ENCODE assay signal across 17 cellular contexts in the genomic region with DNA sequence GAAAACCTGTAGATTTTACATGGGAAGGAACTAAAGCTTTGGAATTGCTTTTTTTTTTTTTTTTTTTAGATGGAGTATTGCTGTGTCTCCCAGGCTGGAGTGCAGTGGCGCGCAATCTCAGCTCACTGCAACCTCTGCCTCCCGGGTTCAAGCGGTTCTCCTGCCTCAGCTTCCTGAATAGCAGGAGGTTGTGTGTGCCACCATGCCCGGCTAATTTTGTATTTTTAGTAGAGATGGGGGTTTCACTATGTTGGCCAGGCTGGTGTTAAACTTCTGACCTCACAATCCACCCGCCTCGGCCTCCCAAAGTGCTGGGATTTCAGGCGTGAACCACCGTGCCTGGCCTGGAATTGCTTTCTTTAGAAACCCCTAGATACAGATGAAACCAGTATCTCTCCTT. TPM values are rescaled to one million over a fixed set of nuclear protein-coding genes. Genes with fewer than 3 reads are reported as not detected.
"Had no signal": no experiment of that assay in that cellular context is flagged by ENCODE, and none has a peak within 500 bp of the region (broad histone marks: within the 10 kb centered on the region; RNA-seq: fewer than 3 reads in every experiment).

No MANE protein-coding gene starts in this region.

RNA-seq across cellular contexts. Expression of gene SLC25A47, which starts 39.7 kb away (rescaled TPM):
- total RNA-seq: activated CD4-positive, alpha-beta memory T cell treated with anti-CD3 and anti-CD28 coated beads for 36 hours; activated CD4-positive, alpha-beta T cell treated with anti-CD3 and anti-CD28 coated beads, Interleukin-2, amount 10 ng/mL, durations not matched to agents 24 days and 14 days; activated T-cell treated with anti-CD3 and anti-CD28 coated beads, Interleukin-2, amount 50 U/mL, for 4 hours; activated T-helper 17 cell treated with anti-CD3 and anti-CD28 coated beads, Interleukin-2, amount 50 U/mL, for 72 hours; body of pancreas; cardiac septum; cerebellum; endothelial cell of umbilical vein; esophagus muscularis mucosa; glomerular endothelial cell; heart right ventricle; kidney epithelial cell; myocyte; natural killer cell treated with Interleukin-12 subunit alpha and Interleukin-12 subunit beta and Interleukin-15 and Interleukin-18, amount 100 ng/mL, for 72 hours; ovary; sciatic nerve; ureter had no signal
- polyA plus RNA-seq: endothelial cell of umbilical vein, heart right ventricle, ovary had no signal
